ENCODE assay signal across 8 cellular contexts in the genomic region with DNA sequence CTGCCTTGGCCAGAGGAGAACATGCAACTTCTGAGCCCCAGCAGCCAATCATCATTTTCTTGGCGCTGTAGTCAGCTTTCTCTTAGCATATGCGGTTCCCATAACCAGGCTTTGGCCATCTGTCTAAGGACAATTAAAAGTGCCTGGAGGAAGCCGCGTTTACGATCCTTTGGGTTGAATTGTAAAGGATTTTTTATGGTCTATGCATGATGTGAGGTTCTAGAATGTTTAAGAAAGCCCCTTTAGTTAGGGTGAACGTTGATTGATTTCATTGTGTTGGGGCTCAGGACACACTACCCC. TPM values are rescaled to one million over a fixed set of nuclear protein-coding genes. Genes with fewer than 3 reads are reported as not detected.
DNase-seq lines count a peak whose midpoint lies in the region; ATAC-seq and TF ChIP-seq lines count a peak whose summit lies in the region.

No MANE protein-coding gene starts in this region.

- H3K4me1 ChIP-seq in left lung (peaks cover 8 to 50% of the 10 kb centered on the region in 2 donors), thoracic aorta (ENCODE audit: control insufficient read depth in 1 of 2, low read depth in 2 of 2) (peaks cover 11 to 16% of the 10 kb centered on the region in 2 donors)

- DNase-seq in activated CD4-positive, alpha-beta T cell treated with anti-CD3 and anti-CD28 coated beads for 36 hours = no peak
- DNase-seq in activated CD4-positive, alpha-beta T cell treated with anti-CD3 and anti-CD28 coated beads, Interleukin-2, amount 50 U/mL, for 48 hours = no peak
- no peak for DNase-seq in activated naive CD8-positive, alpha-beta T cell treated with anti-CD3 and anti-CD28 coated beads, Interleukin-2, amount 50 U/mL, for 24 hours
- DNase-seq in left lung (no peak), thoracic aorta (ENCODE audit: low spot score) (no peak), SKM-1 (lab: John Stamatoyannopoulos, UW; ENCODE audit: unreplicated experiment) (no peak), MV-4-11 (lab: John Stamatoyannopoulos, UW) (no peak)
- DNase-seq in stimulated activated CD4-positive, alpha-beta T cell treated with anti-CD3 and anti-CD28 coated beads, Interleukin-2, amount 100 ng/mL, for 24 hours = no peak

- no peaks in the 10 kb centered on the region for H3K27me3 ChIP-seq in left lung
- no peaks in the 10 kb centered on the region for H3K27me3 ChIP-seq in thoracic aorta (replicated peaks; ENCODE audit: insufficient read depth)

- CTCF ChIA-PET in activated CD4-positive, alpha-beta T cell treated with anti-CD3 and anti-CD28 coated beads for 36 hours (lab: Charles Lee) = interaction anchor here (1.1 to 3.4 kb wide), 4 partner anchors 48 to 166 kb away, joined by 3 to 14 read pairs (median 4); a partner anchor contains a TSS

- peaks cover 34% of the 10 kb centered on the region for H3K4me1 Mint-ChIP-seq in activated CD4-positive, alpha-beta T cell treated with anti-CD3 and anti-CD28 coated beads for 36 hours
- peaks cover 42% of the 10 kb centered on the region for H3K4me1 Mint-ChIP-seq in activated naive CD8-positive, alpha-beta T cell treated with anti-CD3 and anti-CD28 coated beads, Interleukin-2, amount 50 U/mL, for 24 hours

- H3K27ac Mint-ChIP-seq in activated CD4-positive, alpha-beta T cell treated with anti-CD3 and anti-CD28 coated beads for 36 hours = peak overlapping the region; percentile 98
- H3K27ac Mint-ChIP-seq in activated naive CD8-positive, alpha-beta T cell treated with anti-CD3 and anti-CD28 coated beads, Interleukin-2, amount 50 U/mL, for 24 hours = peak overlapping the region; percentile 98

- H3K4me3 ChIP-seq in left lung (peak overlapping the region; percentile 56 to 96), thoracic aorta (peak overlapping the region; percentile 97)

- no peaks in the 10 kb centered on the region for H3K9me3 Mint-ChIP-seq in activated CD4-positive, alpha-beta T cell treated with anti-CD3 and anti-CD28 coated beads for 36 hours (ENCODE audit: low read depth)
- no peaks in the 10 kb centered on the region for H3K9me3 Mint-ChIP-seq in activated naive CD8-positive, alpha-beta T cell treated with anti-CD3 and anti-CD28 coated beads, Interleukin-2, amount 50 U/mL, for 24 hours

- H3K36me3 ChIP-seq in left lung (no peaks in the 10 kb centered on the region), thoracic aorta (no peaks in the 10 kb centered on the region)

- ATAC-seq in activated CD4-positive, alpha-beta T cell treated with anti-CD3 and anti-CD28 coated beads for 36 hours = no peak
- ATAC-seq in activated naive CD8-positive, alpha-beta T cell treated with anti-CD3 and anti-CD28 coated beads, Interleukin-2, amount 50 U/mL, for 24 hours = no peak
- ATAC-seq in left lung = no peak
- no peak for ATAC-seq in thoracic aorta (ENCODE audit: insufficient number of reproducible peaks, low FRiP score, low read depth)

- no peaks in the 10 kb centered on the region for H3K27me3 Mint-ChIP-seq in activated CD4-positive, alpha-beta T cell treated with anti-CD3 and anti-CD28 coated beads for 36 hours
- H3K27me3 Mint-ChIP-seq in activated naive CD8-positive, alpha-beta T cell treated with anti-CD3 and anti-CD28 coated beads, Interleukin-2, amount 50 U/mL, for 24 hours = peaks cover 2% of the 10 kb centered on the region

- H3K27ac ChIP-seq in left lung (peak overlapping the region; percentile 97 to 98), thoracic aorta (peak overlapping the region; percentile 93 to 95)

- no peaks in the 10 kb centered on the region for H3K36me3 Mint-ChIP-seq in activated CD4-positive, alpha-beta T cell treated with anti-CD3 and anti-CD28 coated beads for 36 hours (ENCODE audit: low read depth)
- H3K36me3 Mint-ChIP-seq in activated naive CD8-positive, alpha-beta T cell treated with anti-CD3 and anti-CD28 coated beads, Interleukin-2, amount 50 U/mL, for 24 hours (ENCODE audit: low read depth) = no peaks in the 10 kb centered on the region

- no peaks in the 10 kb centered on the region for H3K9me3 ChIP-seq in left lung
- H3K9me3 ChIP-seq in thoracic aorta = no peaks in the 10 kb centered on the region

- intact Hi-C loops in activated CD4-positive, alpha-beta T cell treated with anti-CD3 and anti-CD28 coated beads for 36 hours (cut with DNase I, micrococcal nuclease) = loop anchor here (5.0 to 10.0 kb wide), 3 partner anchors 666 to 1811 kb away; a partner anchor contains a TSS
- intact Hi-C loops in left lung (cut with DNase I) = loop anchor here in 1 of 2 donors (10.0 kb wide), 1 partner anchor 59 kb away; a partner anchor contains a TSS

- POLR2A ChIA-PET in activated CD4-positive, alpha-beta T cell treated with anti-CD3 and anti-CD28 coated beads for 36 hours (lab: Charles Lee) = interaction anchor here (1.0 to 4.1 kb wide), 6 partner anchors 8 to 1375 kb away, joined by 3 to 231 read pairs (median 4); a partner anchor contains a TSS

- peak overlapping the region; percentile 88 for H3K4me3 Mint-ChIP-seq in activated CD4-positive, alpha-beta T cell treated with anti-CD3 and anti-CD28 coated beads for 36 hours
- peak overlapping the region; percentile 98 for H3K4me3 Mint-ChIP-seq in activated naive CD8-positive, alpha-beta T cell treated with anti-CD3 and anti-CD28 coated beads, Interleukin-2, amount 50 U/mL, for 24 hours

- TF ChIP-seq CTCF in left lung (IDR thresholded peaks at IDR 0.05) (no peak), thoracic aorta (IDR thresholded peaks at IDR 0.05) (no peak)

RNA-seq across cellular contexts. Expression of a gene that starts 0.8 kb away (rescaled TPM):
- 10 to 100 TPM; 14.7 to 15.7 TPM for total RNA-seq in activated CD4-positive, alpha-beta T cell treated with anti-CD3 and anti-CD28 coated beads for 36 hours
- 10 to 100 TPM; 18.4 to 21.3 TPM for total RNA-seq in left lung
- total RNA-seq in thoracic aorta = 10 to 100 TPM in 1 of 2 donors, 1 to 10 TPM in 1; 8.7 to 14.3 TPM

RNA-seq across cellular contexts. Expression of a gene that starts 58.5 kb away (rescaled TPM):
- 100 to 1,000 TPM in 1 of 2 experiments, 10 to 100 TPM in 1; 90.5 to 127 TPM for total RNA-seq in activated CD4-positive, alpha-beta T cell treated with anti-CD3 and anti-CD28 coated beads for 36 hours
- total RNA-seq in left lung = 10 to 100 TPM; 45.4 to 99.9 TPM
- total RNA-seq in thoracic aorta = 100 to 1,000 TPM in 1 of 2 donors, 10 to 100 TPM in 1; 49.5 to 120 TPM
